Comparison of ENCODE assay signal across 1 cellular context in the genomic region with DNA sequence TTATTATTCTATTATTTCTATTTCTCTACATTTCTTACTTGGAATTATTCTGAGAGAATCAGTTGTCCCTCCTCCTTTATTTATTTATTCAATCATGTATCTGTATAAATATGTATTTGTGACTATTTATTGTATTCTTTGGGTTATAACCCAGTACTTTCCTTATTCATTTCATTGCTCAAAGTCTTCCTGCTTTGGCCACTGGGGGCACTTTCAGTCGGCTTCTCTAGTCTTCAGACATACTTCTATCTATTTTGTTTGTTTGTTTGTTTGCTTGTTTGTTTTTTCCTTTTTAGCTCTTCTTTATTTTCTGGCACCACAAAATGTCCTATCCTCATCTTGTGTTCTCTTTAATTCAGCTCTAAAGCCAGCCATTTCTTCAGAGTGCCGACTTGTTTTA.
TF ChIP-seq lines count a peak whose summit lies in the region.

No MANE protein-coding gene starts in this region.

TF ChIP-seq in SK-N-SH treated with all-trans-retinoic acid at 6 μM for 48 hours, 23 proteins besides CTCF, POLR2A, EP300 and RAD21 (continued from another document):
- TF ChIP-seq BACH2 (CRISPR knock-in tag; IDR thresholded peaks at IDR 0.05; ENCODE audit: borderline replicate concordance), result no peak
TF ChIP-seq in SK-N-SH treated with all-trans-retinoic acid at 6 μM for 48 hours: peak in this region for 0.
